In the genomic region with DNA sequence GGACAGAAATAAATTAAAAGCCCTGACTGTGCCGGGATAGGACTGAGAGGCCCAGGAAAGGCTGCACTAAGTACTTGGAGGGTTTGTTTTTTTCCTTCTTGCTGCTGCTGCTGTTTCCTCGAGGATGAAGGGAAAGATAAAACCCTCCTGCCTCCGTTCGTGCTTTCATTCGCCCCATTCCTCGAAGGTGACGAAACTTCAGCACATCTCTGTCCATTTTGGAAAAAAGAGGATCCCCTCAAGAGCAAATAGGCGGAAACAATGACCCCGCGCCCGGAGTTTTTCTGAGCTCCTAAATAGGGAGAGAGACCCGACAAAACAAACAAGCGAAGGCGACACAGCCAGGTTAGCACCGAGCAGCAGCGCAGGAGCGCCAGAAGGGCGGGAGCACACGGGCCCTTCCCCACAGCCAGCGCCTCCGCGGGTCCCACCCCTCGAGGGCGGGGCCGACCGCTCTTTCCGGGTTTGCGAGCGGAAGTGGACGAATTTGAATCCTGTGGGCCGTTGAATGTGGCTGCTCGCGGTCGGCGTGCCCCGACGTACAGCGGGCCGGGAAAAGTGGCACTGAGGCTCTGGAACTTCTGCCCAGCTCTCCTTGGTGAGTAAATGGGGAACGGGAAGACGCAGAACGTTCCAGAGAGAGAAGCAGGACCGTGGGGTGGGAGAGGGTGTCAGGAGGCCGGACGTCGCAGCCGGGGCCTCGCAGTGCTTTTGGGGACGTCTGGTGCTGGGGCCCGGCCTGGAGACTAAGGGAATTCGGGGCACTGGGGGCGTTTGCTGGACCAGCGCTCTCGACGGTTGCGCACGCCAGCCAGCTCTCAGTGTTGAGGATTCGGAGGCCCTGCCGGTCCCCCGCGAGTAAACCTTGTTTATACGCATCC, we compare ENCODE assay signal across 1 cellular context.
A peak's percentile ranks its signal among the peaks of the same experiment; 100 is the strongest.
TF ChIP-seq lines count a peak whose summit lies in the region.

Gene G2E3, plus strand, starts transcription at position 484 of the 881 bp plus-strand sequence. CDS start 21,922 bp downstream, outside the sequence.

TF ChIP-seq in HepG2, 621 proteins besides CTCF, POLR2A, EP300 and RAD21 (continued from another document and continues in another):
- peak; percentile 99; the same call in 1 of the 2 replicates for TF ChIP-seq ZNF598 (CRISPR knock-in tag; IDR thresholded peaks at IDR 0.05; ENCODE audit: borderline replicate concordance)
- no peak for TF ChIP-seq RFX1 (IDR thresholded peaks at IDR 0.05)
- TF ChIP-seq ZBTB38 (CRISPR knock-in tag; IDR thresholded peaks at IDR 0.05), result peak; percentile 98
- TF ChIP-seq POLR2G (IDR thresholded peaks at IDR 0.05; ENCODE audit: low read depth, low read length), result peak; percentile 99
- TF ChIP-seq KLF12 (CRISPR knock-in tag; IDR thresholded peaks at IDR 0.05; ENCODE audit: borderline replicate concordance), result peak; percentile 96
- peak; percentile 93; the same call in 1 of the 2 replicates for TF ChIP-seq TP53 (CRISPR knock-in tag; conservative IDR thresholded peaks at IDR 0.05)
- peak; percentile 52; the same call in 1 of the 2 replicates for TF ChIP-seq NR2F6 (IDR thresholded peaks at IDR 0.05)
- peak; percentile 82 for TF ChIP-seq NR2F6 (CRISPR knock-in tag; IDR thresholded peaks at IDR 0.05)
- peak; percentile 63; the same call in 1 of the 2 replicates for TF ChIP-seq ZKSCAN1 (IDR thresholded peaks at IDR 0.05; ENCODE audit: low read length)
- TF ChIP-seq RFX3 (CRISPR knock-in tag; IDR thresholded peaks at IDR 0.05), result no peak
- TF ChIP-seq ZFP90 (CRISPR knock-in tag; IDR thresholded peaks at IDR 0.05; ENCODE audit: borderline replicate concordance), result peak; percentile 97
- peak; percentile 90 for TF ChIP-seq BCL6 (CRISPR knock-in tag; IDR thresholded peaks at IDR 0.05)
- peak; percentile 96; the same call in 1 of the 2 replicates for TF ChIP-seq ZNF235 (CRISPR knock-in tag; IDR thresholded peaks at IDR 0.05; ENCODE audit: borderline replicate concordance)
- 0 out of 2 replicates have a peak, but pooled peaks have one; percentile 92 for TF ChIP-seq ZNF713 (CRISPR knock-in tag; IDR thresholded peaks at IDR 0.05)
- TF ChIP-seq ZNF318 (CRISPR knock-in tag; IDR thresholded peaks at IDR 0.05), result peak; percentile 85; the same call in 1 of the 2 replicates
- 0 out of 2 replicates have a peak, but pooled peaks have one; percentile 37 for TF ChIP-seq ZNF484 (CRISPR knock-in tag; IDR thresholded peaks at IDR 0.05; ENCODE audit: borderline replicate concordance, low read depth)
- peak; percentile 96 for TF ChIP-seq HOXA9 (CRISPR knock-in tag; IDR thresholded peaks at IDR 0.05; ENCODE audit: borderline replicate concordance)
- TF ChIP-seq ZNF207 (IDR thresholded peaks at IDR 0.05; ENCODE audit: borderline replicate concordance), result no peak
- peak; percentile 86; the same call in 1 of the 2 replicates for TF ChIP-seq ZBTB42 (CRISPR knock-in tag; IDR thresholded peaks at IDR 0.05)
- peak; percentile 66; the same call in 1 of the 2 replicates for TF ChIP-seq CREM (IDR thresholded peaks at IDR 0.05)
- peak; percentile 6; the same call in 1 of the 2 replicates for TF ChIP-seq CREM (CRISPR knock-in tag; IDR thresholded peaks at IDR 0.05)
- TF ChIP-seq CSRNP2 (CRISPR knock-in tag; conservative IDR thresholded peaks at IDR 0.05; ENCODE audit: low read depth), result no peak
- TF ChIP-seq PAX8 (CRISPR knock-in tag; IDR thresholded peaks at IDR 0.05; ENCODE audit: borderline replicate concordance), result no peak; the same call in 1 of the 2 replicates
- TF ChIP-seq ZNF18 (CRISPR knock-in tag; IDR thresholded peaks at IDR 0.05; ENCODE audit: insufficient replicate concordance), result peak; percentile 95
- peak; percentile 85 for TF ChIP-seq AKNA (CRISPR knock-in tag; IDR thresholded peaks at IDR 0.05; ENCODE audit: borderline replicate concordance)
- TF ChIP-seq ZNF562 (CRISPR knock-in tag; IDR thresholded peaks at IDR 0.05; ENCODE audit: borderline replicate concordance), result 0 out of 2 replicates have a peak, but pooled peaks have one; percentile 55
- TF ChIP-seq SOX13 (IDR thresholded peaks at IDR 0.05), result peak; percentile 70; the same call in 1 of the 2 replicates
- TF ChIP-seq SOX13 (CRISPR knock-in tag; conservative IDR thresholded peaks at IDR 0.05 in 1 of 2, IDR thresholded peaks at IDR 0.05 in 1 of 2), result peak; percentile 73 to 81; a peak in 2 of 4 replicates
- peak; percentile 95 for TF ChIP-seq ZNF33B (CRISPR knock-in tag; IDR thresholded peaks at IDR 0.05)
- TF ChIP-seq MLLT10 (CRISPR knock-in tag; IDR thresholded peaks at IDR 0.05), result peak; percentile 47; the same call in 1 of the 2 replicates
- TF ChIP-seq HOXA5 (CRISPR knock-in tag; IDR thresholded peaks at IDR 0.05), result peak; percentile 96
- no peak for TF ChIP-seq ZXDC (CRISPR knock-in tag; IDR thresholded peaks at IDR 0.05)
- no peak for TF ChIP-seq SSRP1 (CRISPR knock-in tag; IDR thresholded peaks at IDR 0.05)
- TF ChIP-seq, protein P1, sequence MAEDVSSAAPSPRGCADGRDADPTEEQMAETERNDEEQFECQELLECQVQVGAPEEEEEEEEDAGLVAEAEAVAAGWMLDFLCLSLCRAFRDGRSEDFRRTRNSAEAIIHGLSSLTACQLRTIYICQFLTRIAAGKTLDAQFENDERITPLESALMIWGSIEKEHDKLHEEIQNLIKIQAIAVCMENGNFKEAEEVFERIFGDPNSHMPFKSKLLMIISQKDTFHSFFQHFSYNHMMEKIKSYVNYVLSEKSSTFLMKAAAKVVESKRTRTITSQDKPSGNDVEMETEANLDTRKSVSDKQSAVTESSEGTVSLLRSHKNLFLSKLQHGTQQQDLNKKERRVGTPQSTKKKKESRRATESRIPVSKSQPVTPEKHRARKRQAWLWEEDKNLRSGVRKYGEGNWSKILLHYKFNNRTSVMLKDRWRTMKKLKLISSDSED (CRISPR knock-in tag; IDR thresholded peaks at IDR 0.05), result no peak
